Comparison of ENCODE assay signal across 15 cellular contexts in the genomic region with DNA sequence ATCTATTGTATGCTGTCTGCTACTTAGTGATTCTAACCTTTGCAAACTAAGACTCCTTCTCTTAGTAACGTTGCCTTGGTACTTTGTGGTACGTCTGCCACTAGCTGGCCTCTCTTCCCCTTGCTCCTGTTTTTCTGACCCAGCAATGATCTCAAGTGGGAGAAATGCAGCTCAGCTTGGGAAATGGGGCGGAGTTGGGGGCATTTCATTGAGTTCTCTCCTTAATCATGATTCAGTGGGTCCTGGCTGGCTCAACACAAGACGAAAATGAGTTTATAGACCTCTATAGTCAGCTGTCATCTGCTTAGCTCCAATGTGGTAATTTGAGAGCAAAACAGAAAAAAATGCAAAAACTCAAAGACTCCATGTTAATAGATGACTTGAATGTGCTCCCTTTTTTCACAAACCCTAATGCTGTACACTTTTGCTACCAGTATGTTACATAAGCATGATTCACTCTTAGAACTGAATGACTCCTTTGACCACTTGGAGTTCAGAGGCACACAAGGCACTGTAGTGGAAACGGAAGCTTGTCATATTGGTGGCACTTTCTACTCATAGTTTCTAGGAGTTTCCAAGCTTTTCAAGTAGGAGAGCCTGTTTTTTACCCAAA. TPM values are rescaled to one million over a fixed set of nuclear protein-coding genes. Genes with fewer than 3 reads are reported as not detected.
DNase-seq lines count a peak whose midpoint lies in the region; ATAC-seq and TF ChIP-seq lines count a peak whose summit lies in the region.
"Had no signal": no experiment of that assay in that cellular context is flagged by ENCODE, and none has a peak within 500 bp of the region (broad histone marks: within the 10 kb centered on the region; RNA-seq: fewer than 3 reads in every experiment).

No MANE protein-coding gene starts in this region.

- H2AFZ ChIP-seq in IMR-90 (replicated peaks; ENCODE audit: low read length, poor library complexity) (no peak overlapping the region), smooth muscle cell (ENCODE audit: low read depth) (peak overlapping the region; percentile 37)

- H3K4me1 Mint-ChIP-seq in WTC11, result peaks cover 22% of the 10 kb centered on the region
- H3K4me1 Mint-ChIP-seq: immature natural killer cell had no signal

- no peak overlapping the region for H2BK5ac ChIP-seq in IMR-90 (ENCODE audit: low read depth, low read length, poor library complexity, severe bottlenecking)

- no peaks in the 10 kb centered on the region for H3K36me3 Mint-ChIP-seq in WTC11
- H3K36me3 Mint-ChIP-seq: immature natural killer cell had no signal

- no peak for TF ChIP-seq RAD21 in IMR-90 (IDR thresholded peaks at IDR 0.05; ENCODE audit: low read length)

- H3K27ac ChIP-seq in IMR-90 (ENCODE audit: insufficient read depth, low read length), result no peak overlapping the region
- H3K27ac ChIP-seq in smooth muscle cell (ENCODE audit: low read depth), result peak overlapping the region; percentile 11
- H3K27ac ChIP-seq in WERI-Rb-1, result no peak overlapping the region
- H3K27ac ChIP-seq in colonic mucosa, result no peak overlapping the region
- H3K27ac ChIP-seq: cardiac muscle cell had no signal

- no peak overlapping the region for H2BK15ac ChIP-seq in IMR-90 (ENCODE audit: low read depth, low read length)

- H3K56ac ChIP-seq in IMR-90 (ENCODE audit: extremely low read depth, insufficient read depth, low read length), result no peak overlapping the region

- TF ChIP-seq CTCF in IMR-90 (conservative IDR thresholded peaks at IDR 0.05; ENCODE audit: low read depth, low read length) (no peak), WTC11 (IDR thresholded peaks at IDR 0.05) (no peak), smooth muscle cell (IDR thresholded peaks at IDR 0.05; ENCODE audit: borderline replicate concordance, insufficient read depth, poor library complexity, severe bottlenecking) (no peak), WERI-Rb-1 (IDR thresholded peaks at IDR 0.05; ENCODE audit: low read depth, low read length) (no peak), colonic mucosa (IDR thresholded peaks at IDR 0.05) (no peak)

- dilution Hi-C loops in IMR-90 (cut with HindIII; ENCODE audit: low sequenced_read_pairs, unreplicated experiment), result no loop called here

- no peaks in the 10 kb centered on the region for H3K9me3 ChIP-seq in IMR-90 (ENCODE audit: control insufficient read depth, insufficient read depth, low read length)
- H3K9me3 ChIP-seq in smooth muscle cell (replicated peaks; ENCODE audit: low read depth), result no peaks in the 10 kb centered on the region
- no peaks in the 10 kb centered on the region for H3K9me3 ChIP-seq in WERI-Rb-1 (ENCODE audit: severe bottlenecking)
- H3K9me3 ChIP-seq in colonic mucosa, result no peaks in the 10 kb centered on the region

- H3K27ac Mint-ChIP-seq in WTC11, result no peak overlapping the region
- H3K27ac Mint-ChIP-seq: activated T-helper 1 cell treated with anti-CD3 and anti-CD28 coated beads, Interleukin-12 subunit alpha, Interleukin-12 subunit beta, Interleukin-2, Interleukin-4 antibody, amounts not matched to agents 30 ng/mL and 10 ng/mL and 1 ng/mL, durations not matched to agents 14 hours and 24 hours and 36 hours; immature natural killer cell had no signal

- no peak overlapping the region for H2BK120ac ChIP-seq in IMR-90 (ENCODE audit: low read depth, low read length)

- no peak overlapping the region for H4K5ac ChIP-seq in IMR-90 (ENCODE audit: low read depth, low read length)

- H3K4me3 Mint-ChIP-seq in WTC11, result no peak overlapping the region
- H3K4me3 Mint-ChIP-seq: activated T-helper 1 cell treated with anti-CD3 and anti-CD28 coated beads, Interleukin-12 subunit alpha, Interleukin-12 subunit beta, Interleukin-2, Interleukin-4 antibody, amounts not matched to agents 30 ng/mL and 10 ng/mL and 1 ng/mL, durations not matched to agents 14 hours and 24 hours and 36 hours; immature natural killer cell; neural crest cell had no signal

- H3K23ac ChIP-seq in IMR-90 (ENCODE audit: low read depth, low read length), result no peak overlapping the region

- no peak overlapping the region for H4K91ac ChIP-seq in IMR-90 (ENCODE audit: insufficient read depth, low read depth, low read length)

- ATAC-seq in IMR-90 (ENCODE audit: low read depth), result peak; percentile 48; the same call in 1 of the 2 replicates
- ATAC-seq in WTC11, result no peak
- ATAC-seq: stimulated activated naive CD8-positive, alpha-beta T cell treated with anti-CD3 and anti-CD28 coated beads, Interleukin-15, Interleukin-2, amounts not matched to agents 100 U/mL and 50 U/mL, for 24 hours had no signal

- no peaks in the 10 kb centered on the region for H3F3A ChIP-seq in smooth muscle cell (ENCODE audit: low read depth)

- H3K27me3 ChIP-seq in IMR-90 (ENCODE audit: control insufficient read depth, insufficient read depth, low read length) (no peaks in the 10 kb centered on the region), smooth muscle cell (ENCODE audit: low read depth) (no peaks in the 10 kb centered on the region), WERI-Rb-1 (ENCODE audit: insufficient read depth, low read depth, severe bottlenecking) (no peaks in the 10 kb centered on the region), colonic mucosa (no peaks in the 10 kb centered on the region)
- H3K27me3 ChIP-seq: cardiac muscle cell had no signal

- no peak overlapping the region for H2AK5ac ChIP-seq in IMR-90 (ENCODE audit: low read depth, low read length)

- H3K9ac ChIP-seq in IMR-90 (ENCODE audit: low read depth, low read length) (no peak overlapping the region), smooth muscle cell (ENCODE audit: low read depth) (no peak overlapping the region), colonic mucosa (ENCODE audit: low read depth in 2 of 2, low read length in 2 of 2) (no peak overlapping the region)

- no peak overlapping the region for H2BK20ac ChIP-seq in IMR-90 (ENCODE audit: low read depth, low read length)

- H3K14ac ChIP-seq in IMR-90 (replicated peaks; ENCODE audit: low read depth, low read length), result no peak overlapping the region

- no peaks in the 10 kb centered on the region for H3K79me1 ChIP-seq in IMR-90 (ENCODE audit: low read depth in 1 of 2, low read length in 2 of 2)

- H3K27me3 Mint-ChIP-seq in WTC11 (ENCODE audit: low read depth), result no peaks in the 10 kb centered on the region

- H3K79me2 ChIP-seq in smooth muscle cell (ENCODE audit: low read depth), result no peaks in the 10 kb centered on the region

- no peaks in the 10 kb centered on the region for H4K20me1 ChIP-seq in IMR-90 (ENCODE audit: insufficient read depth, low read length)
- no peaks in the 10 kb centered on the region for H4K20me1 ChIP-seq in smooth muscle cell (ENCODE audit: low read depth)

- in situ Hi-C loops in IMR-90 (cut with MboI; ENCODE audit: low sequenced_read_pairs), result no loop called here

- H3K4ac ChIP-seq in IMR-90 (ENCODE audit: low read depth, low read length), result no peak overlapping the region

- H3K9me1 ChIP-seq in IMR-90 (ENCODE audit: insufficient read depth, low read length), result no peaks in the 10 kb centered on the region

- TF ChIP-seq POLR2A in IMR-90 (IDR thresholded peaks at IDR 0.05; ENCODE audit: low read depth, low read length), result no peak

- H3K4me2 ChIP-seq in IMR-90 (ENCODE audit: low read depth, low read length), result no peak overlapping the region
- H3K4me2 ChIP-seq in smooth muscle cell, result no peak overlapping the region

- H3K4me3 ChIP-seq in IMR-90 (ENCODE audit: insufficient read depth, low read depth, low read length) (no peak overlapping the region), smooth muscle cell (no peak overlapping the region), WERI-Rb-1 (ENCODE audit: low read depth, low read length) (no peak overlapping the region), colonic mucosa (no peak overlapping the region)
- H3K4me3 ChIP-seq: cardiac muscle cell had no signal

- no TSS peak for BruUV-seq in IMR-90 (replicated peaks; lab: Mats Ljungman, UMichigan)

- peaks cover 9% of the 10 kb centered on the region for H3K9me3 Mint-ChIP-seq in WTC11
- H3K9me3 Mint-ChIP-seq: activated T-helper 1 cell treated with anti-CD3 and anti-CD28 coated beads, Interleukin-12 subunit alpha, Interleukin-12 subunit beta, Interleukin-2, Interleukin-4 antibody, amounts not matched to agents 30 ng/mL and 10 ng/mL and 1 ng/mL, durations not matched to agents 14 hours and 24 hours and 36 hours; immature natural killer cell had no signal

- DNase-seq in IMR-90 (peak; percentile 40), WTC11 (ENCODE audit: low spot score) (no peak), kidney tubule cell (ENCODE audit: low spot score) (peak; percentile 71), smooth muscle cell (lab: John Stamatoyannopoulos, UW; ENCODE audit: unreplicated experiment) (no peak), WERI-Rb-1 (no peak), colonic mucosa (no peak)
- no peak for DNase-seq in activated CD4-positive, alpha-beta T cell treated with anti-CD3 and anti-CD28 coated beads, Interleukin-2, amount 50 U/mL, for 4 hours
- DNase-seq: erythroblast; immature natural killer cell; Karpas-422; NCI-H345; stimulated activated naive CD8-positive, alpha-beta T cell treated with anti-CD3 and anti-CD28 coated beads, Interleukin-15, Interleukin-2, amounts not matched to agents 100 U/mL and 50 U/mL, for 24 hours had no signal

- CTCF ChIA-PET in IMR-90 (lab: Yijun Ruan, JAX), result interaction anchor here (0.6 to 1.8 kb wide), 2 partner anchors 11 to 33 kb away, joined by 3 to 7 read pairs; no protein-coding TSS in a partner anchor
- CTCF ChIA-PET in WTC11 (lab: Charles Lee), result interaction anchor here (1.0 kb wide), 1 partner anchor 51 kb away, joined by 5 read pairs; no protein-coding TSS in a partner anchor

- intact Hi-C loops in IMR-90 (cut with micrococcal nuclease), result no loop called here
- intact Hi-C loops in colonic mucosa (cut with DNase I), result no loop called here

- H3K36me3 ChIP-seq in IMR-90 (ENCODE audit: control insufficient read depth, insufficient read depth, low read length) (no peaks in the 10 kb centered on the region), smooth muscle cell (ENCODE audit: low read depth) (no peaks in the 10 kb centered on the region), WERI-Rb-1 (no peaks in the 10 kb centered on the region), colonic mucosa (no peaks in the 10 kb centered on the region)
- H3K36me3 ChIP-seq: cardiac muscle cell had no signal

- POLR2A ChIA-PET in IMR-90 (lab: Charles Lee; ENCODE audit: unreplicated experiment) (interaction anchor here (0.6 kb wide), 1 partner anchor 52 kb away, joined by 3 read pairs; no protein-coding TSS in a partner anchor), WTC11 (lab: Charles Lee) (interaction anchor here (0.5 to 0.6 kb wide), 2 partner anchors 261 to 636 kb away, joined by 3 to 4 read pairs; no protein-coding TSS in a partner anchor)

- no CpG with 5 or more reads among the region's 5 CpGs for WGBS in IMR-90 (ENCODE audit: extremely low coverage in 2 of 2, insufficient read length in 1 of 2), 2 experiments
- WGBS in smooth muscle cell (ENCODE audit: low lambda C conversion rate), result 66% methylated on average over 5 of the region's 5 CpGs

- H2AK9ac ChIP-seq in IMR-90 (replicated peaks; ENCODE audit: low read depth, low read length, poor library complexity), result no peak overlapping the region

- no peak overlapping the region for H4K8ac ChIP-seq in IMR-90 (ENCODE audit: low read depth in 2 of 2, low read length in 2 of 2)

- H3K4me1 ChIP-seq in IMR-90 (ENCODE audit: control insufficient read depth, insufficient read depth, low read length) (no peaks in the 10 kb centered on the region), smooth muscle cell (ENCODE audit: low read depth) (no peaks in the 10 kb centered on the region), colonic mucosa (no peaks in the 10 kb centered on the region)

- no peak overlapping the region for H3K18ac ChIP-seq in IMR-90 (ENCODE audit: low read depth, low read length)

RNA-seq across cellular contexts. Expression of a gene that starts 55.3 kb away (rescaled TPM):
- 4.7 and 6.4 TPM in 2 replicates for total RNA-seq in IMR-90 (2012; rRNA removed)
- polyA plus RNA-seq in IMR-90 (2012; rRNA removed), result 4.8 and 5.4 TPM in 2 replicates
- polyA plus RNA-seq in IMR-90 (2012; cell fraction: cytosol; rRNA removed), result 3.1 and 5.4 TPM in 2 replicates
- polyA plus RNA-seq in IMR-90 (2012; cell fraction: nucleus; rRNA removed; ENCODE audit: low replicate concordance), result 4.5 and 8.7 TPM in 2 replicates
- 167 to 182 TPM (median 169 TPM) in 3 replicates for total RNA-seq in WTC11 (2021)
- total RNA-seq in smooth muscle cell, result 109 and 118 TPM in 2 replicates
- 91.6 and 91.9 TPM in 2 replicates for polyA plus RNA-seq in smooth muscle cell
- total RNA-seq in colonic mucosa, result 10 to 100 TPM; 45.1 to 47.0 TPM

Comparison
In these comparisons a context has a peak if more than half of its experiments do, and no peak if none do; other contexts are left out.
1. DNase-seq: peak in IMR-90 (single experiment) and kidney tubule cell (single experiment); none in WTC11 (single experiment), smooth muscle cell (single experiment), WERI-Rb-1 (single experiment), colonic mucosa (single experiment) and activated CD4-positive, alpha-beta T cell treated with anti-CD3 and anti-CD28 coated beads, Interleukin-2, amount 50 U/mL, for 4 hours (0 of 2).